Comparison of ENCODE assay signal across 13 cellular contexts in the genomic region with DNA sequence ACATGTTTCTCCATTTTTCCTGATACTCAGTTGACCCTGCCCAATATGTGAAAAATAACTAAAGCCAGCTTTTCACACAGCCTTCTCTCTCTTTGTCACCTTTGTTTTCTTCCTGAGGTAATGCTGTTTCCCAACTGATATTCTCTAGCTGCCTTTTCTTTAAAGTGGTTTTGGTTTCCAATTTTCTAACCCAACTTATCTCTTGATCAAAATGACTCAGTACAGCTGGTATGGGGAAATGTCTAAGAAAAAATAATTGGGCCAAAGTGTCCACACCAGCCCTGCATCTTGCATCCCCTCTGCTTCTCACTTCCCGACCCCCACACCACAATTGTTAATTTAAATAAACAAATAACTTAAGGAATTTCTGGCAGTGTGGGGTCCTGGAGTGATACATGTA.
DNase-seq lines count a peak whose midpoint lies in the region; ATAC-seq, FAIRE-seq and TF ChIP-seq lines count a peak whose summit lies in the region.
"Had no signal": no experiment of that assay in that cellular context is flagged by ENCODE, and none has a peak within 500 bp of the region (broad histone marks: within the 10 kb centered on the region; RNA-seq: fewer than 3 reads in every experiment).

No MANE protein-coding gene starts in this region.

- no peaks in the 10 kb centered on the region for H3K27me3 Mint-ChIP-seq in stimulated activated naive B cell treated with anti-CD40 and anti-IgM and Interleukin-4, amounts not matched to agents 10 μg/mL and 1 μg/mL and 100 μg/mL, for 72 hours

- H3K4me1 ChIP-seq in fibroblast of lung (ENCODE audit: control insufficient read depth, extremely low read depth, insufficient read depth, low read length): peaks cover 2% of the 10 kb centered on the region
- H3K4me1 ChIP-seq: left lung had no signal

- TF ChIP-seq CTCF in NB4 (IDR thresholded peaks at IDR 0.05; ENCODE audit: low read depth, low read length) (no peak), fibroblast of lung (conservative IDR thresholded peaks at IDR 0.05 in 1 of 2, IDR thresholded peaks at IDR 0.05 in 1 of 2; ENCODE audit: low read depth in 1 of 2, low read length in 2 of 2) (no peak)

- H3K9me3 ChIP-seq in fibroblast of lung (ENCODE audit: control insufficient read depth, insufficient read depth, low read depth, low read length): no peaks in the 10 kb centered on the region
- H3K9me3 ChIP-seq: left lung had no signal

- no peak overlapping the region for H3K9ac ChIP-seq in fibroblast of lung (ENCODE audit: insufficient read depth, low read length)

- H3K36me3 ChIP-seq in fibroblast of lung (ENCODE audit: control insufficient read depth, insufficient read depth, low read length): no peaks in the 10 kb centered on the region
- H3K36me3 ChIP-seq: left lung had no signal

- H2AFZ ChIP-seq in fibroblast of lung (ENCODE audit: low read length): no peak overlapping the region

- H3K4me3 ChIP-seq in NB4 (ENCODE audit: low read depth, low read length): no peak overlapping the region
- H3K4me3 ChIP-seq in fibroblast of lung (replicated peaks in 1 of 4; ENCODE audit: control extremely low read depth in 1 of 4, insufficient read depth in 1 of 4, low read depth in 3 of 4, low read length in 4 of 4): no peak overlapping the region
- H3K4me3 ChIP-seq: left lung had no signal

- H3K27ac Mint-ChIP-seq in stimulated activated naive B cell treated with anti-CD40 and anti-IgM and Interleukin-4, amounts not matched to agents 10 μg/mL and 1 μg/mL and 100 μg/mL, for 72 hours: no peak overlapping the region
- H3K27ac Mint-ChIP-seq: CD8-positive, alpha-beta memory T cell had no signal

- H3K4me2 ChIP-seq in fibroblast of lung (ENCODE audit: extremely low read depth, insufficient read depth, low read length): no peak overlapping the region

- FAIRE-seq in H54 (lab: Jason Lieb, UNC): peak; percentile 81
- FAIRE-seq: endometrium had no signal

- H3K27me3 ChIP-seq in fibroblast of lung (ENCODE audit: control insufficient read depth, insufficient read depth, low read length): no peaks in the 10 kb centered on the region
- H3K27me3 ChIP-seq: left lung had no signal

- no peak for TF ChIP-seq POLR2A in H54 (IDR thresholded peaks at IDR 0.05; ENCODE audit: low read depth, low read length)
- TF ChIP-seq POLR2A in NB4 (IDR thresholded peaks at IDR 0.05; ENCODE audit: extremely low read depth, insufficient read length): no peak

- no peak overlapping the region for H3K4me3 Mint-ChIP-seq in stimulated activated naive B cell treated with anti-CD40 and anti-IgM and Interleukin-4, amounts not matched to agents 10 μg/mL and 1 μg/mL and 100 μg/mL, for 72 hours
- H3K4me3 Mint-ChIP-seq: CD8-positive, alpha-beta memory T cell had no signal

- no peaks in the 10 kb centered on the region for H4K20me1 ChIP-seq in fibroblast of lung (ENCODE audit: control insufficient read depth, extremely low read depth, insufficient read depth, low read length)

- DNase-seq in EL (peak; percentile 76), H54 (ENCODE audit: insufficient read length, low spot score) (no peak), NB4 (ENCODE audit: low read depth) (peak; percentile 4), fibroblast of lung (ENCODE audit: low read depth in 2 of 2) (peak; percentile 56 to 89), NCI-H524 (lab: John Stamatoyannopoulos, UW) (no peak)
- DNase-seq in stimulated activated naive CD4-positive, alpha-beta T cell treated with Interleukin-2 at 50 U/mL for 16 hours (lab: John Stamatoyannopoulos, UW): no peak
- DNase-seq in activated naive CD4-positive, alpha-beta T cell treated with Interleukin-2 at 50 U/mL for 16 hours: no peak
- no peak for DNase-seq in stimulated activated naive B cell treated with anti-CD40 and anti-IgM and Interleukin-4, amounts not matched to agents 10 μg/mL and 1 μg/mL and 100 μg/mL, for 72 hours
- DNase-seq: CD8-positive, alpha-beta memory T cell; left lung; NCI-H446; retina had no signal

- no peak overlapping the region for H3K27ac ChIP-seq in fibroblast of lung (ENCODE audit: insufficient read depth, low read length)
- H3K27ac ChIP-seq: left lung had no signal

- no peaks in the 10 kb centered on the region for H3K79me2 ChIP-seq in fibroblast of lung (ENCODE audit: control insufficient read depth, insufficient read depth, low read length)

- H3K4me1 Mint-ChIP-seq in stimulated activated naive B cell treated with anti-CD40 and anti-IgM and Interleukin-4, amounts not matched to agents 10 μg/mL and 1 μg/mL and 100 μg/mL, for 72 hours: no peaks in the 10 kb centered on the region
- H3K4me1 Mint-ChIP-seq: CD8-positive, alpha-beta memory T cell had no signal

- no peaks in the 10 kb centered on the region for H3K9me3 Mint-ChIP-seq in stimulated activated naive B cell treated with anti-CD40 and anti-IgM and Interleukin-4, amounts not matched to agents 10 μg/mL and 1 μg/mL and 100 μg/mL, for 72 hours

- no peaks in the 10 kb centered on the region for H3K36me3 Mint-ChIP-seq in stimulated activated naive B cell treated with anti-CD40 and anti-IgM and Interleukin-4, amounts not matched to agents 10 μg/mL and 1 μg/mL and 100 μg/mL, for 72 hours
- H3K36me3 Mint-ChIP-seq: CD8-positive, alpha-beta memory T cell had no signal

- no peak for ATAC-seq in stimulated activated naive B cell treated with anti-CD40 and anti-IgM and Interleukin-4, amounts not matched to agents 10 μg/mL and 1 μg/mL and 100 μg/mL, for 72 hours (replicated peaks)
- ATAC-seq: left lung had no signal

Comparison
In these comparisons a context has a peak if more than half of its experiments do, and no peak if none do; other contexts are left out.
1. DNase-seq: peak in EL (single experiment), NB4 (single experiment) and fibroblast of lung (2 of 2); none in H54 (single experiment), NCI-H524 (0 of 2), stimulated activated naive CD4-positive, alpha-beta T cell treated with Interleukin-2 at 50 U/mL for 16 hours (single experiment), activated naive CD4-positive, alpha-beta T cell treated with Interleukin-2 at 50 U/mL for 16 hours (single experiment) and stimulated activated naive B cell treated with anti-CD40 and anti-IgM and Interleukin-4, amounts not matched to agents 10 μg/mL and 1 μg/mL and 100 μg/mL, for 72 hours (single experiment).